In genomic region chr5:59685131-59685530, GRCh38 we compare ENCODE assay signal across 26 cellular contexts.
"Had no signal": no experiment of that assay in that cellular context is flagged by ENCODE, and none has a peak within 500 bp of the region (broad histone marks: within the 10 kb centered on the region; RNA-seq: fewer than 3 reads in every experiment).

No MANE protein-coding gene starts in this region.

- H3K9me3 Mint-ChIP-seq: activated CD4-positive, alpha-beta memory T cell treated with anti-CD3 and anti-CD28 coated beads, Interleukin-2, amount 10 ng/mL, durations not matched to agents 7 days and 5 days; activated T-cell treated with anti-CD3 and anti-CD28 coated beads, Interleukin-2, amount 50 U/mL, for 24 hours; activated T-helper 2 cell treated with anti-CD3 and anti-CD28 coated beads, Interferon-gamma antibody, Interleukin-2, Interleukin-4, amounts not matched to agents 10 μg/mL and 5 μg/mL and 100 μg/mL, durations not matched to agents 14 hours and 24 hours and 36 hours; central memory CD8-positive, alpha-beta T cell; stimulated activated naive CD8-positive, alpha-beta T cell treated with anti-CD3 and anti-CD28 coated beads, Interleukin-15, amount 100 ng/mL, for 72 hours had no signal

- H3K4me3 ChIP-seq: colonic mucosa, gastrocnemius medialis, left ventricle myocardium inferior, neural progenitor cell, ovary, psoas muscle, suprapubic skin, vagina had no signal

- H2AFZ ChIP-seq: neural progenitor cell had no signal

- H3K27me3 ChIP-seq: colonic mucosa, gastrocnemius medialis, neural progenitor cell, ovary, suprapubic skin, vagina had no signal

- DNase-seq: activated CD4-positive, alpha-beta memory T cell treated with anti-CD3 and anti-CD28 coated beads, Interleukin-2, amount 10 ng/mL, durations not matched to agents 7 days and 5 days; activated CD4-positive, alpha-beta T cell treated with anti-CD3 and anti-CD28 coated beads for 48 hours; activated CD4-positive, CD25-positive, alpha-beta regulatory T cell; activated CD8-positive, alpha-beta memory T cell treated with anti-CD3 and anti-CD28 coated beads, Interleukin-2, amount 10 ng/mL, durations not matched to agents 7 days and 5 days; activated naive CD4-positive, alpha-beta T cell treated with anti-CD3 and anti-CD28 coated beads for 36 hours; activated T-cell treated with anti-CD3 and anti-CD28 coated beads, Interleukin-2, amount 50 U/mL, for 24 hours; colonic mucosa; gastrocnemius medialis; head of caudate nucleus; kidney glomerular epithelial cell; left ventricle myocardium inferior; midbrain; naive B cell; ovary; psoas muscle; right cardiac atrium; small intestine; stimulated activated CD4-positive, alpha-beta T cell treated with anti-CD3 and anti-CD28 coated beads, Interleukin-4, amount 100 ng/mL, for 1 hour; stimulated activated naive CD8-positive, alpha-beta T cell treated with anti-CD3 and anti-CD28 coated beads, Interleukin-15, amount 100 ng/mL, for 72 hours; T-helper 9 cell; trophoblast cell had no signal

- H3K4me3 Mint-ChIP-seq: activated CD4-positive, alpha-beta memory T cell treated with anti-CD3 and anti-CD28 coated beads, Interleukin-2, amount 10 ng/mL, durations not matched to agents 7 days and 5 days; activated CD8-positive, alpha-beta memory T cell treated with anti-CD3 and anti-CD28 coated beads, Interleukin-2, amount 10 ng/mL, durations not matched to agents 7 days and 5 days; activated naive CD4-positive, alpha-beta T cell treated with anti-CD3 and anti-CD28 coated beads for 36 hours; activated T-cell treated with anti-CD3 and anti-CD28 coated beads, Interleukin-2, amount 50 U/mL, for 24 hours; central memory CD8-positive, alpha-beta T cell; naive B cell; neural progenitor cell; stimulated activated naive CD8-positive, alpha-beta T cell treated with anti-CD3 and anti-CD28 coated beads, Interleukin-15, amount 100 ng/mL, for 72 hours had no signal

- H3K27ac ChIP-seq: colonic mucosa, gastrocnemius medialis, left ventricle myocardium inferior, neural progenitor cell, ovary, suprapubic skin, vagina had no signal

- H3K4me2 ChIP-seq: neural progenitor cell had no signal

- H3K4me1 ChIP-seq: colonic mucosa, left ventricle myocardium inferior, neural progenitor cell, suprapubic skin, vagina had no signal

- H3K27me3 Mint-ChIP-seq: activated T-cell treated with anti-CD3 and anti-CD28 coated beads, Interleukin-2, amount 50 U/mL, for 24 hours; naive B cell had no signal

- ATAC-seq: activated CD8-positive, alpha-beta memory T cell treated with anti-CD3 and anti-CD28 coated beads, Interleukin-2, amount 10 ng/mL, durations not matched to agents 7 days and 5 days; right cardiac atrium; stimulated activated naive CD8-positive, alpha-beta T cell treated with anti-CD3 and anti-CD28 coated beads, Interleukin-15, amount 100 ng/mL, for 72 hours had no signal

- H3K9me3 ChIP-seq: colonic mucosa, gastrocnemius medialis, ovary, psoas muscle, suprapubic skin, vagina had no signal

- H3K36me3 Mint-ChIP-seq: activated CD8-positive, alpha-beta memory T cell treated with anti-CD3 and anti-CD28 coated beads, Interleukin-2, amount 10 ng/mL, durations not matched to agents 7 days and 5 days; naive B cell; neural progenitor cell had no signal

- H3K4me1 Mint-ChIP-seq: activated CD4-positive, alpha-beta memory T cell treated with anti-CD3 and anti-CD28 coated beads, Interleukin-2, amount 10 ng/mL, durations not matched to agents 7 days and 5 days; activated CD8-positive, alpha-beta memory T cell treated with anti-CD3 and anti-CD28 coated beads, Interleukin-2, amount 10 ng/mL, durations not matched to agents 7 days and 5 days; central memory CD8-positive, alpha-beta T cell; neural progenitor cell; stimulated activated naive CD8-positive, alpha-beta T cell treated with anti-CD3 and anti-CD28 coated beads, Interleukin-15, amount 100 ng/mL, for 72 hours had no signal

- H3K27ac Mint-ChIP-seq: activated CD4-positive, alpha-beta memory T cell treated with anti-CD3 and anti-CD28 coated beads, Interleukin-2, amount 10 ng/mL, durations not matched to agents 7 days and 5 days; activated CD8-positive, alpha-beta memory T cell treated with anti-CD3 and anti-CD28 coated beads, Interleukin-2, amount 10 ng/mL, durations not matched to agents 7 days and 5 days; activated naive CD4-positive, alpha-beta T cell treated with anti-CD3 and anti-CD28 coated beads for 36 hours; activated T-cell treated with anti-CD3 and anti-CD28 coated beads, Interleukin-2, amount 50 U/mL, for 24 hours; activated T-helper 2 cell treated with anti-CD3 and anti-CD28 coated beads, Interferon-gamma antibody, Interleukin-2, Interleukin-4, amounts not matched to agents 10 μg/mL and 5 μg/mL and 100 μg/mL, durations not matched to agents 14 hours and 24 hours and 36 hours; naive B cell; neural progenitor cell; stimulated activated naive CD8-positive, alpha-beta T cell treated with anti-CD3 and anti-CD28 coated beads, Interleukin-15, amount 100 ng/mL, for 72 hours had no signal

- H3K36me3 ChIP-seq: colonic mucosa, gastrocnemius medialis, left ventricle myocardium inferior, neural progenitor cell, ovary, suprapubic skin, vagina had no signal
